1 cellular context compared by ENCODE assay signal in genomic region chr12:65497645-65498044, GRCh38.
TF ChIP-seq lines count a peak whose summit lies in the region.

No MANE protein-coding gene starts in this region.

TF ChIP-seq in HCT116, 20 proteins besides CTCF, POLR2A, EP300 and RAD21 (continued from another document):
- TF ChIP-seq, protein P1, sequence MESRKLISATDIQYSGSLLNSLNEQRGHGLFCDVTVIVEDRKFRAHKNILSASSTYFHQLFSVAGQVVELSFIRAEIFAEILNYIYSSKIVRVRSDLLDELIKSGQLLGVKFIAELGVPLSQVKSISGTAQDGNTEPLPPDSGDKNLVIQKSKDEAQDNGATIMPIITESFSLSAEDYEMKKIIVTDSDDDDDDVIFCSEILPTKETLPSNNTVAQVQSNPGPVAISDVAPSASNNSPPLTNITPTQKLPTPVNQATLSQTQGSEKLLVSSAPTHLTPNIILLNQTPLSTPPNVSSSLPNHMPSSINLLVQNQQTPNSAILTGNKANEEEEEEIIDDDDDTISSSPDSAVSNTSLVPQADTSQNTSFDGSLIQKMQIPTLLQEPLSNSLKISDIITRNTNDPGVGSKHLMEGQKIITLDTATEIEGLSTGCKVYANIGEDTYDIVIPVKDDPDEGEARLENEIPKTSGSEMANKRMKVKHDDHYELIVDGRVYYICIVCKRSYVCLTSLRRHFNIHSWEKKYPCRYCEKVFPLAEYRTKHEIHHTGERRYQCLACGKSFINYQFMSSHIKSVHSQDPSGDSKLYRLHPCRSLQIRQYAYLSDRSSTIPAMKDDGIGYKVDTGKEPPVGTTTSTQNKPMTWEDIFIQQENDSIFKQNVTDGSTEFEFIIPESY (IDR thresholded peaks at IDR 0.05; ENCODE audit: extremely low read depth, insufficient replicate concordance, low read length), result no peak
- TF ChIP-seq, protein P2, sequence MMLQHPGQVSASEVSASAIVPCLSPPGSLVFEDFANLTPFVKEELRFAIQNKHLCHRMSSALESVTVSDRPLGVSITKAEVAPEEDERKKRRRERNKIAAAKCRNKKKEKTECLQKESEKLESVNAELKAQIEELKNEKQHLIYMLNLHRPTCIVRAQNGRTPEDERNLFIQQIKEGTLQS (IDR thresholded peaks at IDR 0.05), result no peak
- TF ChIP-seq ZNF274 (IDR thresholded peaks at IDR 0.05; ENCODE audit: low read depth, low read length) (no peak), CBX3 (IDR thresholded peaks at IDR 0.05; ENCODE audit: low read depth) (no peak), EZH2 (IDR thresholded peaks at IDR 0.05) (no peak), ELF1 (IDR thresholded peaks at IDR 0.05; ENCODE audit: borderline replicate concordance, low read depth) (no peak), SP1 (IDR thresholded peaks at IDR 0.05; ENCODE audit: low read depth) (no peak)
